8 cellular contexts compared by ENCODE assay signal in genomic region chr11:61972796-61973602, GRCh38. TPM values are rescaled to one million over a fixed set of nuclear protein-coding genes. Genes with fewer than 3 reads are reported as not detected.
A peak's percentile ranks its signal among the peaks of the same experiment; 100 is the strongest.
DNase-seq lines count a peak whose midpoint lies in the region; ATAC-seq, FAIRE-seq and TF ChIP-seq lines count a peak whose summit lies in the region.

No MANE protein-coding gene starts in this region.

- POLR2A ChIA-PET in OCI-LY7 (lab: Charles Lee): interaction anchor here (0.7 to 1.5 kb wide), 5 partner anchors 10 to 109 kb away, joined by 3 to 4 read pairs (median 3); no protein-coding TSS in a partner anchor

- no peaks in the 10 kb centered on the region for H3K79me1 ChIP-seq in neuronal stem cell (ENCODE audit: low read depth, low read length)

- H2BK120ac ChIP-seq in neuronal stem cell (ENCODE audit: low read depth, low read length): peak overlapping the region; percentile 25

- H3K9me3 ChIP-seq in OCI-LY7 (ENCODE audit: low read length): no peaks in the 10 kb centered on the region
- no peaks in the 10 kb centered on the region for H3K9me3 ChIP-seq in neuronal stem cell (replicated peaks in 1 of 2; ENCODE audit: control insufficient read depth in 2 of 2, insufficient read depth in 1 of 2, low read depth in 1 of 2, low read length in 2 of 2)

- H2BK5ac ChIP-seq in neuronal stem cell (ENCODE audit: low read length): no peak overlapping the region

- no peaks in the 10 kb centered on the region for H3K79me2 ChIP-seq in OCI-LY7 (ENCODE audit: insufficient read depth, low read depth, low read length)

- ATAC-seq in HG03520 (IDR thresholded peaks at IDR 0.05; ENCODE audit: unreplicated experiment): no peak
- no peak for ATAC-seq in GM18870 (IDR thresholded peaks at IDR 0.05; ENCODE audit: unreplicated experiment)

- intact Hi-C loops in Calu3 (cut with micrococcal nuclease; ENCODE audit: unreplicated experiment) (loop anchor here (1.0 to 2.0 kb wide), 2 partner anchors 73 to 82 kb away; no protein-coding TSS in a partner anchor), OCI-LY7 (cut with micrococcal nuclease; ENCODE audit: unreplicated experiment) (no loop called here)

- peak overlapping the region; percentile 45 for H3K9ac ChIP-seq in neuronal stem cell (ENCODE audit: low read depth, low read length, poor library complexity)

- no peak for FAIRE-seq in frontal cortex (lab: Jason Lieb, UNC)

- H3K4me2 ChIP-seq in OCI-LY7 (ENCODE audit: low read length) (peak overlapping the region; percentile 15; the same call in 1 of the 2 replicates), neuronal stem cell (ENCODE audit: insufficient read depth, low read length, poor library complexity, severe bottlenecking) (no peak overlapping the region)

- no peak overlapping the region for H4K91ac ChIP-seq in neuronal stem cell (ENCODE audit: low read depth, low read length, poor library complexity)

- peak overlapping the region; percentile 57 for H3K4me3 Mint-ChIP-seq in Calu3 (ENCODE audit: low read depth, unreplicated experiment)

- DNase-seq in Calu3 (peak; percentile 22), OCI-LY7 (ENCODE audit: low spot score) (no peak), epithelial cell of esophagus (ENCODE audit: low read depth) (peak; percentile 97), neuronal stem cell (ENCODE audit: low spot score) (no peak), frontal cortex (ENCODE audit: low spot score in 2 of 2) (no peak), pons (ENCODE audit: low spot score) (no peak)

- H3K27me3 Mint-ChIP-seq in Calu3 (ENCODE audit: unreplicated experiment): no peaks in the 10 kb centered on the region

- H3K14ac ChIP-seq in neuronal stem cell (ENCODE audit: low read length): no peak overlapping the region

- H2BK12ac ChIP-seq in neuronal stem cell (ENCODE audit: low read length): peak overlapping the region; percentile 65

- H3K4me3 ChIP-seq in OCI-LY7 (ENCODE audit: low read depth, low read length, poor library complexity, severe bottlenecking) (no peak overlapping the region), epithelial cell of esophagus (ENCODE audit: low read length) (no peak overlapping the region), neuronal stem cell (ENCODE audit: low read length in 2 of 2) (peak overlapping the region in 1 of 2 donors; percentile 62)

- peaks cover 95% of the 10 kb centered on the region for H3K4me1 Mint-ChIP-seq in Calu3 (ENCODE audit: low read depth, unreplicated experiment)

- BruUV-seq in Calu3 (replicated peaks; lab: Mats Ljungman, UMichigan) (no TSS peak), OCI-LY7 (replicated peaks; lab: Mats Ljungman, UMichigan) (no TSS peak)

- H4K20me1 ChIP-seq in OCI-LY7 (ENCODE audit: insufficient read depth, low read length): no peaks in the 10 kb centered on the region

- no peaks in the 10 kb centered on the region for H3K9me3 Mint-ChIP-seq in Calu3 (ENCODE audit: low read depth, unreplicated experiment)

- H3K23ac ChIP-seq in neuronal stem cell (ENCODE audit: low read depth, low read length, poor library complexity): no peak overlapping the region

- H3K27me3 ChIP-seq in neuronal stem cell (ENCODE audit: control insufficient read depth in 3 of 3, insufficient read depth in 3 of 3, low read depth in 1 of 3, low read length in 3 of 3): peaks cover 0 to 2% (median 0%) of the 10 kb centered on the region in 3 experiments

- TF ChIP-seq CTCF in Calu3 (IDR thresholded peaks at IDR 0.05; ENCODE audit: unreplicated experiment) (no peak), OCI-LY7 (conservative IDR thresholded peaks at IDR 0.05; ENCODE audit: low read length) (no peak), epithelial cell of esophagus (IDR thresholded peaks at IDR 0.05; ENCODE audit: insufficient read depth, low read depth, low read length, missing control alignments) (no peak)

- peaks cover 42% of the 10 kb centered on the region for H3K4me1 ChIP-seq in OCI-LY7 (ENCODE audit: insufficient read depth, low read length, poor library complexity, severe bottlenecking)
- H3K4me1 ChIP-seq in neuronal stem cell (ENCODE audit: control insufficient read depth in 2 of 2, insufficient read depth in 1 of 2, low read depth in 1 of 2, low read length in 2 of 2): peaks cover 16 to 20% of the 10 kb centered on the region in 2 donors

- H2AK5ac ChIP-seq in neuronal stem cell (ENCODE audit: low read depth, low read length): peak overlapping the region; percentile 87

- H3K36me3 Mint-ChIP-seq in Calu3 (ENCODE audit: insufficient read depth, unreplicated experiment): peaks cover 46% of the 10 kb centered on the region

- no peaks in the 10 kb centered on the region for H3K36me3 ChIP-seq in OCI-LY7 (ENCODE audit: insufficient read depth, low read length)
- H3K36me3 ChIP-seq in neuronal stem cell (replicated peaks in 1 of 2; ENCODE audit: control insufficient read depth in 2 of 2, insufficient read depth in 2 of 2, low read length in 2 of 2): no peaks in the 10 kb centered on the region

- no peaks in the 10 kb centered on the region for H3K9me2 ChIP-seq in OCI-LY7 (ENCODE audit: insufficient read depth, low read length)

- WGBS in neuronal stem cell (ENCODE audit: extremely low coverage in 2 of 2, insufficient read length in 2 of 2, insufficient replicate concordance in 1 of 2), 2 donors: no CpG with 5 or more reads among the region's 13 CpGs

- peak overlapping the region; percentile 84 for H3K18ac ChIP-seq in neuronal stem cell (ENCODE audit: low read length)

- peak overlapping the region; percentile 98 for H3K27ac Mint-ChIP-seq in Calu3 (ENCODE audit: unreplicated experiment)

- H3K27ac ChIP-seq in OCI-LY7 (ENCODE audit: low read depth, low read length, poor library complexity, severe bottlenecking) (no peak overlapping the region), neuronal stem cell (replicated peaks; ENCODE audit: low read length) (no peak overlapping the region)

- CTCF ChIA-PET in Calu3 (lab: Charles Lee): interaction anchor here (0.6 to 2.7 kb wide), 7 partner anchors 14 to 269 kb away, joined by 3 to 7 read pairs (median 4); no protein-coding TSS in a partner anchor
- CTCF ChIA-PET in OCI-LY7 (lab: Charles Lee; ENCODE audit: unreplicated experiment): no interaction called here

- no peak overlapping the region; the same call in 1 of the 2 replicates for H2AFZ ChIP-seq in OCI-LY7 (ENCODE audit: low read length)
- peak overlapping the region; percentile 46 for H2AFZ ChIP-seq in neuronal stem cell (ENCODE audit: low read length)

- H3K4ac ChIP-seq in neuronal stem cell (ENCODE audit: low read length): no peak overlapping the region

- peak overlapping the region; percentile 71 for H2BK15ac ChIP-seq in neuronal stem cell (ENCODE audit: low read length)

- H4K8ac ChIP-seq in neuronal stem cell (ENCODE audit: low read depth, low read length): no peak overlapping the region

RNA-seq across cellular contexts. Expression of gene FTH1, which starts 5.6 kb away (rescaled TPM):
- total RNA-seq in Calu3 (2022): 1,555 and 1,627 TPM in 2 replicates
- 143 and 153 TPM in 2 replicates for total RNA-seq in OCI-LY7 (2014; rRNA removed; shearing (Covaris generic))
- 185 and 245 TPM in 2 replicates for total RNA-seq in OCI-LY7 (2022)
- polyA plus RNA-seq in neuronal stem cell (2013, experiment 1 of 2): 1,611 TPM
- 1,599 TPM for polyA plus RNA-seq in neuronal stem cell (2013, experiment 2 of 2)
- 254 TPM for total RNA-seq in frontal cortex

RNA-seq across cellular contexts. Expression of gene BEST1, which starts 22.8 kb away (rescaled TPM):
- total RNA-seq in Calu3 (2022) (0.78 and 1.1 TPM in 2 replicates), OCI-LY7 (2022) (1.9 and 3.3 TPM in 2 replicates), frontal cortex (1.6 TPM)
- total RNA-seq in OCI-LY7 (2014; rRNA removed; shearing (Covaris generic)): 1.5 and 3.1 TPM in 2 replicates
- 0.11 TPM for polyA plus RNA-seq in neuronal stem cell (2013, experiment 1 of 2)
- 0.10 TPM for polyA plus RNA-seq in neuronal stem cell (2013, experiment 2 of 2)

RNA-seq across cellular contexts. Expression of gene RAB3IL1, which starts 55.6 kb away (rescaled TPM):
- total RNA-seq in Calu3 (2022): 0.76 and 2.4 TPM in 2 replicates
- total RNA-seq in OCI-LY7 (2014; rRNA removed; shearing (Covaris generic)): not detected in 2 replicates
- not detected in 2 replicates for total RNA-seq in OCI-LY7 (2022)
- polyA plus RNA-seq in neuronal stem cell (2013, experiment 1 of 2): 2.4 TPM
- polyA plus RNA-seq in neuronal stem cell (2013, experiment 2 of 2): 3.5 TPM
- 1.6 TPM for total RNA-seq in frontal cortex

Comparison
In these comparisons a context has a peak if more than half of its experiments do, and no peak if none do; other contexts are left out.
1. DNase-seq: peak in Calu3 (single experiment) and epithelial cell of esophagus (single experiment); none in OCI-LY7 (single experiment), neuronal stem cell (single experiment), frontal cortex (0 of 2) and pons (single experiment).